ENCODE assay signal across 8 cellular contexts in the genomic region with DNA sequence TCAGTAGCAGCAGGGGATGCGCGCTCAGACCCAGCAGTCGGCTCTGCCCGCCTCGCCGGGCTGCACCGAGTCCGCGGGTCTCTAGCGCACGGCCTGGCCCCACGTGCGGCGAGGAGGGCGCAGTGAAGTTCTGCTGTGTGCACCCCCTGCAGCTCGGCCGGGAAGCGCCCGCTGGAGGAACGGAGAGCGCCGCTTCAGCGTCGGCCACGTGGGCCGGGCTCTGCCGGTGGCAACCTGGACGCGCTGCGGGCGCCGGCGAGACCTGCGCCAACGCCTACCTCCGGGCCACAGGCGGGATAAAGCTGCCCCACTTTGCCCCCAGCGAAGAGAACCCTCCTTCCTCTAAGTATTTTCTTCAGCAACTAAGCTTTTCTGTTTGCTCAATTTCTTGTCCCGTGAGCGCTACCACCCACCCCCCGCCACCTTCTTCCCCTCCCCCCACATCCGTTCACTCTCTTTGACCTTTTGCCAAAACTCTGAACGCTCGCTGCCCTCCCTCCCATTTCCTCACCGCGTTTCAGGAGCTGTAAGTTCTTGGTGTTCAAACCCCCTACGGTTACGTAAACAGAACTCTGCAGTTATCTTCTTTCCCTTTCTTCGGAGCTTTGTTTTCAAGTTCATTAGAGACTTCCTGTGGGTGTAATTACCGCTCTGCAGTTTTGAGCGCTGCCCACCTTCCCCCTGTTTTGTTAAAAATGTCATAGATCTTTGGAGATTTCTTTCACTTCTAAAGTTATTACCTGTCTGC. TPM values are rescaled to one million over a fixed set of nuclear protein-coding genes. Genes with fewer than 3 reads are reported as not detected.
DNase-seq lines count a peak whose midpoint lies in the region; ATAC-seq and TF ChIP-seq lines count a peak whose summit lies in the region.

No MANE protein-coding gene starts in this region.

- no peak for TF ChIP-seq POLR2A in sigmoid colon (IDR thresholded peaks at IDR 0.05)

- H3K36me3 ChIP-seq in SK-N-SH (replicated peaks in 1 of 2; ENCODE audit: control insufficient read depth in 1 of 2, insufficient read depth in 2 of 2, low read length in 1 of 2) = no peaks in the 10 kb centered on the region
- no peaks in the 10 kb centered on the region for H3K36me3 ChIP-seq in hepatocyte (replicated peaks; ENCODE audit: insufficient read depth, low read depth)
- no peaks in the 10 kb centered on the region for H3K36me3 ChIP-seq in sigmoid colon

- WGBS in SK-N-SH (ENCODE audit: low lambda C conversion rate) = 48% methylated on average over 18 of the region's 51 CpGs
- 2% methylated on average over 49 of the region's 51 CpGs for WGBS in hepatocyte (ENCODE audit: low lambda C conversion rate, missing lambda C conversion rate)
- 2 to 7% methylated on average over 51 of the region's 51 CpGs for WGBS in sigmoid colon, 2 donors

- H3K27me3 ChIP-seq in SK-N-SH (ENCODE audit: insufficient read depth) = peaks cover 17% of the 10 kb centered on the region; the same call in 1 of the 2 replicates
- no peaks in the 10 kb centered on the region for H3K27me3 ChIP-seq in hepatocyte
- peaks cover 0 to 8% (median 4%) of the 10 kb centered on the region in 3 donors for H3K27me3 ChIP-seq in sigmoid colon

- H3K4me1 ChIP-seq in SK-N-SH (ENCODE audit: control insufficient read depth in 1 of 2, insufficient read depth in 2 of 2, low read depth in 1 of 2, low read length in 1 of 2) (no peaks in the 10 kb centered on the region; a peak in 1 of 4 replicates), hepatocyte (ENCODE audit: insufficient read depth) (peaks cover 9% of the 10 kb centered on the region), sigmoid colon (peaks cover 0 to 12% (median 8%) of the 10 kb centered on the region in 4 donors)

- no peak for TF ChIP-seq RAD21 in SK-N-SH (IDR thresholded peaks at IDR 0.05; ENCODE audit: low read length)

- H3K4me3 ChIP-seq in GM12865 (ENCODE audit: low read depth, low read length) (peak overlapping the region; percentile 43), SK-N-SH (ENCODE audit: low read depth in 2 of 2, low read length in 1 of 2) (no peak overlapping the region; a peak in 1 of 4 replicates), hepatocyte (peak overlapping the region; percentile 34), sigmoid colon (peak overlapping the region; percentile 11 to 50 (median 35))

- H3K79me2 ChIP-seq in SK-N-SH (ENCODE audit: insufficient read depth) (no peaks in the 10 kb centered on the region), hepatocyte (no peaks in the 10 kb centered on the region)

- CTCF ChIA-PET in SK-N-SH (lab: Yijun Ruan, JAX) = no interaction called here

- intact Hi-C loops in sigmoid colon (cut with DNase I) = no loop called here

- no peak overlapping the region for H3K4me2 ChIP-seq in SK-N-SH
- H3K4me2 ChIP-seq in hepatocyte = peak overlapping the region; percentile 89

- TF ChIP-seq CTCF in GM12865 (IDR thresholded peaks at IDR 0.05; ENCODE audit: insufficient read depth, low read depth, low read length, missing control alignments) = no peak
- TF ChIP-seq CTCF in SK-N-SH (IDR thresholded peaks at IDR 0.05) = no peak
- peak; percentile 15 for TF ChIP-seq CTCF in hepatocyte (IDR thresholded peaks at IDR 0.05; ENCODE audit: poor library complexity)
- TF ChIP-seq CTCF in sigmoid colon (IDR thresholded peaks at IDR 0.05) = no peak

- POLR2A ChIA-PET in SK-N-SH (lab: Yijun Ruan, JAX) = no interaction called here

- H3K27ac ChIP-seq in SK-N-SH (ENCODE audit: low read depth in 2 of 2, low read length in 1 of 2) (no peak overlapping the region), hepatocyte (no peak overlapping the region), sigmoid colon (peak overlapping the region in 1 of 4 donors; percentile 26)

- TF ChIP-seq EP300 in SK-N-SH (IDR thresholded peaks at IDR 0.05; ENCODE audit: borderline replicate concordance in 1 of 2, low read depth in 1 of 2, low read length in 1 of 2) (no peak), sigmoid colon (IDR thresholded peaks at IDR 0.05) (no peak)

- peak; percentile 71 for ATAC-seq in HG02885 (IDR thresholded peaks at IDR 0.05; ENCODE audit: poor library complexity, unreplicated experiment)

- H3K9me3 ChIP-seq in SK-N-SH = no peaks in the 10 kb centered on the region
- no peaks in the 10 kb centered on the region for H3K9me3 ChIP-seq in hepatocyte (ENCODE audit: low read depth)
- H3K9me3 ChIP-seq in sigmoid colon = no peaks in the 10 kb centered on the region

- H2AFZ ChIP-seq in SK-N-SH (ENCODE audit: low read depth) (no peak overlapping the region), hepatocyte (peak overlapping the region; percentile 71)

- H3F3A ChIP-seq in SK-N-SH (replicated peaks; ENCODE audit: insufficient read depth) = no peaks in the 10 kb centered on the region

- H3K9me2 ChIP-seq in SK-N-SH (no peaks in the 10 kb centered on the region), hepatocyte (replicated peaks; ENCODE audit: insufficient read depth) (no peaks in the 10 kb centered on the region)

- no peak overlapping the region for H3K9ac ChIP-seq in SK-N-SH

- no peaks in the 10 kb centered on the region for H4K20me1 ChIP-seq in SK-N-SH (ENCODE audit: insufficient read depth)
- H4K20me1 ChIP-seq in hepatocyte (ENCODE audit: insufficient read depth, poor library complexity, severe bottlenecking) = no peaks in the 10 kb centered on the region

- DNase-seq in GM12865 (ENCODE audit: low read depth) = peak; percentile 71
- DNase-seq in SK-N-SH = peak; percentile 63
- peak; percentile 57 for DNase-seq in activated naive CD4-positive, alpha-beta T cell treated with anti-CD3 and anti-CD28 coated beads, Interleukin-2, amount 50 U/mL, for 16 hours
- peak; percentile 66 for DNase-seq in hepatocyte (ENCODE audit: low spot score)
- no peak for DNase-seq in sigmoid colon
- no peak for DNase-seq in NCI-H1105 (lab: John Stamatoyannopoulos, UW)
- DNase-seq in LoVo (ENCODE audit: low spot score) = no peak

TF ChIP-seq in SK-N-SH, 30 proteins besides CTCF, POLR2A, EP300 and RAD21:
- TF ChIP-seq ELF1 (IDR thresholded peaks at IDR 0.05) (no peak), POLR2AphosphoS5 (IDR thresholded peaks at IDR 0.05; ENCODE audit: low read depth, low read length) (no peak), YY1 (IDR thresholded peaks at IDR 0.05; ENCODE audit: low read depth) (no peak), GABPA (IDR thresholded peaks at IDR 0.05; ENCODE audit: low read depth) (no peak), FOSL2 (IDR thresholded peaks at IDR 0.05; ENCODE audit: borderline replicate concordance, low read depth) (no peak), TEAD4 (IDR thresholded peaks at IDR 0.05; ENCODE audit: borderline replicate concordance, insufficient read depth) (no peak), MAX (IDR thresholded peaks at IDR 0.05; ENCODE audit: low read depth) (no peak), SMC3 (IDR thresholded peaks at IDR 0.05; ENCODE audit: low read depth, low read length) (no peak), RCOR1 (IDR thresholded peaks at IDR 0.05; ENCODE audit: low read length) (no peak), USF2 (IDR thresholded peaks at IDR 0.05; ENCODE audit: borderline replicate concordance, low read depth, low read length) (no peak), CHD2 (IDR thresholded peaks at IDR 0.05; ENCODE audit: low read length, partially characterized antibody) (no peak), NFIC (IDR thresholded peaks at IDR 0.05; ENCODE audit: borderline replicate concordance) (no peak), FOXM1 (IDR thresholded peaks at IDR 0.05; ENCODE audit: low read depth) (no peak)

RNA-seq across cellular contexts. Expression of gene EDAR, which starts 42.6 kb away (rescaled TPM):
- polyA plus RNA-seq in SK-N-SH (2012; rRNA removed) = not detected in 2 replicates
- not detected in 2 replicates for polyA plus RNA-seq in SK-N-SH (2012; cell fraction: cytosol; rRNA removed)
- polyA plus RNA-seq in SK-N-SH (2012; cell fraction: nucleus; rRNA removed) = not detected in 2 replicates
- 0.12 and 0.20 TPM in 2 replicates for total RNA-seq in hepatocyte
- 0.07 and 0.21 TPM in 2 replicates for polyA plus RNA-seq in hepatocyte
- not detected for total RNA-seq in sigmoid colon
- under 1 TPM in 2 of 3 donors, not detected in 1; under 0.01 to 0.87 TPM for polyA plus RNA-seq in sigmoid colon

Comparison
In these comparisons a context has a peak if more than half of its experiments do, and no peak if none do; other contexts are left out.
1. DNase-seq: peak in GM12865 (single experiment), SK-N-SH (single experiment), activated naive CD4-positive, alpha-beta T cell treated with anti-CD3 and anti-CD28 coated beads, Interleukin-2, amount 50 U/mL, for 16 hours (single experiment) and hepatocyte (single experiment); none in sigmoid colon (single experiment), NCI-H1105 (single experiment) and LoVo (single experiment).
2. H3K4me3 ChIP-seq: peak in GM12865 (single experiment), hepatocyte (single experiment) and sigmoid colon (4 of 4); none in SK-N-SH (0 of 2).